1 cellular context compared by ENCODE assay signal in the genomic region with DNA sequence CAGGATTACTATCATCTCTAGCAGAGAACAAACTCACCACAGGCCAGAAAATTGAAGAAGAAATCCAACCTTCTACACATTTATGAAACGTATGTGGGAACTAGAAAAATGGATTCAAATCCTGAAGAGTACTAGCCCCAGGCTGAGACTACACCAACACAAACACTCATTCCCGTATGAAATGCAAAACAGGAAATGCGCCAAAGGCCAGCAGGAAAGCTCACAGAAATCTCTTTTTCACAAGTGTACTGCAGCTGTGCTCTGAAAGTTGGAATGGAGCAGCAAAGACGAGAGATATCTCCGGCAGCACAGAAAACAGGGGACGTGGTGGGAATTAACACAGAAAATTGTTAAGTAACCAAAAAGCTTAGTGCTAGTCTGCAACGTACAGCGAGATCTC.
TF ChIP-seq lines count a peak whose summit lies in the region.

No MANE protein-coding gene starts in this region.

TF ChIP-seq in WTC11, 78 proteins besides CTCF, POLR2A, EP300 and RAD21 (continued from another document):
- TF ChIP-seq ELF4 (CRISPR knock-in tag; IDR thresholded peaks at IDR 0.05; ENCODE audit: low read depth) (no peak), ATF1 (CRISPR knock-in tag; IDR thresholded peaks at IDR 0.05) (no peak), ZNF423 (CRISPR knock-in tag; IDR thresholded peaks at IDR 0.05) (no peak), OVOL2 (CRISPR knock-in tag; IDR thresholded peaks at IDR 0.05; ENCODE audit: borderline replicate concordance) (no peak), TEAD4 (CRISPR knock-in tag; IDR thresholded peaks at IDR 0.05) (no peak), ZNF232 (CRISPR knock-in tag; IDR thresholded peaks at IDR 0.05) (no peak), NR1H2 (CRISPR knock-in tag; IDR thresholded peaks at IDR 0.05) (no peak), ZNF263 (CRISPR knock-in tag; IDR thresholded peaks at IDR 0.05; ENCODE audit: low read depth) (no peak), RELA (CRISPR knock-in tag; IDR thresholded peaks at IDR 0.05; ENCODE audit: borderline replicate concordance) (no peak)
- TF ChIP-seq, protein P1, sequence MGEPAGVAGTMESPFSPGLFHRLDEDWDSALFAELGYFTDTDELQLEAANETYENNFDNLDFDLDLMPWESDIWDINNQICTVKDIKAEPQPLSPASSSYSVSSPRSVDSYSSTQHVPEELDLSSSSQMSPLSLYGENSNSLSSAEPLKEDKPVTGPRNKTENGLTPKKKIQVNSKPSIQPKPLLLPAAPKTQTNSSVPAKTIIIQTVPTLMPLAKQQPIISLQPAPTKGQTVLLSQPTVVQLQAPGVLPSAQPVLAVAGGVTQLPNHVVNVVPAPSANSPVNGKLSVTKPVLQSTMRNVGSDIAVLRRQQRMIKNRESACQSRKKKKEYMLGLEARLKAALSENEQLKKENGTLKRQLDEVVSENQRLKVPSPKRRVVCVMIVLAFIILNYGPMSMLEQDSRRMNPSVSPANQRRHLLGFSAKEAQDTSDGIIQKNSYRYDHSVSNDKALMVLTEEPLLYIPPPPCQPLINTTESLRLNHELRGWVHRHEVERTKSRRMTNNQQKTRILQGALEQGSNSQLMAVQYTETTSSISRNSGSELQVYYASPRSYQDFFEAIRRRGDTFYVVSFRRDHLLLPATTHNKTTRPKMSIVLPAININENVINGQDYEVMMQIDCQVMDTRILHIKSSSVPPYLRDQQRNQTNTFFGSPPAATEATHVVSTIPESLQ (CRISPR knock-in tag; IDR thresholded peaks at IDR 0.05): no peak
- TF ChIP-seq, protein P2, sequence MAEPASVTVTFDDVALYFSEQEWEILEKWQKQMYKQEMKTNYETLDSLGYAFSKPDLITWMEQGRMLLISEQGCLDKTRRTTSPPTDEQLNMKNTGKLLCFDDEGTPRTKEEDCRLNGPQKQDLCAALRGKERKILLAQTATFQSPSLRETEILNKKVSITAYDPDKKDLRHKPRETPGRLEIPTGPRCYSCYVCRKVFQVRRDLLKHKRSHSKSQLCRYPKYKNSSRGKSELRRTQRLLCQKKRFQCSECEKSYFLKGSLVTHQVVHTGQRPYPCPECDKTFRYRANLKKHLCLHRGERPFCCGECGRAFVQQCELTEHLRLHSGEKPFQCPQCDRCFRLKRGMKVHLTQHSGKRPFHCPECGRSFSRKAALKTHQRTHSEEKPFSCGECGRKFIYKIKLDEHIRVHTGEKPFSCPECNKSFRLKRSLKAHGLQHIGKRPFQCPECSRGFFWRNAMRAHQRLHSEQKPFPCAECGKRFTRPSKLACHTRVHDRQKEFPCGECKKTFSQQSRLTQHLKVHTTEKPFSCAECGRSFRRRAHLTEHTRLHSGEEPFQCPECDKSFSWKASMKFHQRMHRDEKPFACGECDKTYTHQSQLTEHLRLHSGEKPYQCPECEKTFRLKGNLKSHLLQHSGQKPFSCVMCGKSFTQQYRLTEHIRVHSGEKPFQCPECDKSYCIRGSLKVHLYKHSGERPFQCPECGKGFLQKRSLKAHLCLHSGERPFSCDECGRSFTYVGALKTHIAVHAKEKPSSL (CRISPR knock-in tag; conservative IDR thresholded peaks at IDR 0.05): no peak
